20 cellular contexts compared by ENCODE assay signal in the genomic region with DNA sequence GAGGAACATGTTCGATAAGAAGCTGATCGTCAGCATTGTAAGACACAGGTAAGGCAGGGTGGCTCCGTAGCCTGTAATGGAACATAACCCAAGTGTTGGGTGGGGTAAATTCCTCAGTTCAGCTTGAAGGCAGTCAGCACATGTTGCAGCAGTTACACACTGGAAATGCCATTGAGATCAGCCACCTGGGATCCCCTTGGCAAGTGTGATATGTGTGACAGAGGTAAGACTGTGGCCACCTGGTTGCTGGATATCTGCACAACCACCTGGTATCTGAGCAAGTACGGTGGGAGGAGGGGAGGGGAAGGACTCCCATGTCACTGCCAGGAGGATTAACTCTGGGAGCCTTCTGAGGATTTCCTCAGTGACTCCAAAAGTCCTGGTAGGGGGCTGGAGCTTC.
DNase-seq lines count a peak whose midpoint lies in the region; ATAC-seq and TF ChIP-seq lines count a peak whose summit lies in the region.
"Had no signal": no experiment of that assay in that cellular context is flagged by ENCODE, and none has a peak within 500 bp of the region (broad histone marks: within the 10 kb centered on the region; RNA-seq: fewer than 3 reads in every experiment).

No MANE protein-coding gene starts in this region.

- H3K4me3 ChIP-seq in GM23338: no peak overlapping the region
- H3K4me3 ChIP-seq in epithelial cell of esophagus (ENCODE audit: low read length): no peak overlapping the region
- H3K4me3 ChIP-seq in trophoblast cell (ENCODE audit: low read depth, low read length): no peak overlapping the region
- H3K4me3 ChIP-seq in suprapubic skin: no peak overlapping the region

- H3K4me3 Mint-ChIP-seq in GM23338: no peak overlapping the region
- H3K4me3 Mint-ChIP-seq: CD8-positive, alpha-beta T cell; H9; HFFc6 had no signal

- no peak for DNase-seq in GM23338 (ENCODE audit: low spot score)
- peak; percentile 58 for DNase-seq in NCI-H82 (lab: John Stamatoyannopoulos, UW)
- peak; percentile 34 for DNase-seq in epithelial cell of esophagus (ENCODE audit: low read depth)
- DNase-seq in trophoblast cell: peak; percentile 19 to 52
- no peak for DNase-seq in NCI-H510A (lab: John Stamatoyannopoulos, UW)
- DNase-seq in germinal center (ENCODE audit: low spot score): no peak
- DNase-seq in suprapubic skin (ENCODE audit: low spot score in 2 of 2): no peak
- DNase-seq in SKM-1 treated with dmso at 0.1 percent for 144 hours (lab: John Stamatoyannopoulos, UW; ENCODE audit: unreplicated experiment): no peak
- DNase-seq: AML-193; C1 segment of cervical spinal cord; CD8-positive, alpha-beta T cell; H9; HFFc6; Kasumi-1; NCI-H1417; NCI-H187; NCI-H2227 treated with DMSO at 0.1 percent for 48 hours; NCI-H524; NCI-H774; Right ventricle myocardium superior had no signal

- H3K18ac ChIP-seq in trophoblast cell (ENCODE audit: low read length): no peak overlapping the region

- H3K4me1 ChIP-seq in GM23338 (ENCODE audit: insufficient read depth): no peaks in the 10 kb centered on the region; the same call in 1 of the 2 replicates
- H3K4me1 ChIP-seq in trophoblast cell (ENCODE audit: control insufficient read depth in 1 of 2, insufficient read depth in 2 of 2, low read length in 2 of 2): no peaks in the 10 kb centered on the region
- no peaks in the 10 kb centered on the region for H3K4me1 ChIP-seq in suprapubic skin

- no peak overlapping the region for H3K27ac ChIP-seq in GM23338 (ENCODE audit: low read depth)
- no peak overlapping the region for H3K27ac ChIP-seq in trophoblast cell (ENCODE audit: low read depth, low read length)
- H3K27ac ChIP-seq in suprapubic skin: no peak overlapping the region

- no peak overlapping the region for H2BK5ac ChIP-seq in trophoblast cell (ENCODE audit: low read depth, low read length, poor library complexity)

- no peaks in the 10 kb centered on the region; the same call in 1 of the 3 replicates for H3K9me3 Mint-ChIP-seq in GM23338

- H3K36me3 Mint-ChIP-seq in GM23338 (ENCODE audit: low read depth): no peaks in the 10 kb centered on the region
- H3K36me3 Mint-ChIP-seq: CD8-positive, alpha-beta T cell had no signal

- H3K36me3 ChIP-seq in GM23338 (ENCODE audit: insufficient read depth) (no peaks in the 10 kb centered on the region), trophoblast cell (ENCODE audit: control insufficient read depth in 1 of 2, insufficient read depth in 2 of 2, low read length in 2 of 2) (no peaks in the 10 kb centered on the region), suprapubic skin (no peaks in the 10 kb centered on the region)

- no peak overlapping the region for H2BK12ac ChIP-seq in trophoblast cell (ENCODE audit: low read length)

- H2AFZ ChIP-seq in GM23338 (peak overlapping the region; percentile 83; the same call in 1 of the 2 replicates), trophoblast cell (ENCODE audit: insufficient read depth, low read length, poor library complexity) (no peak overlapping the region)

- no peaks in the 10 kb centered on the region for H4K20me1 ChIP-seq in GM23338 (replicated peaks; ENCODE audit: insufficient read depth)

- no peak for TF ChIP-seq EP300 in suprapubic skin (IDR thresholded peaks at IDR 0.05)

- WGBS in trophoblast cell (ENCODE audit: extremely low coverage, insufficient coverage, insufficient read length): no CpG with 5 or more reads among the region's 4 CpGs
- 58% methylated on average over 3 of the region's 4 CpGs for WGBS in suprapubic skin

- no peak overlapping the region for H2BK120ac ChIP-seq in trophoblast cell (ENCODE audit: insufficient read depth, low read length, poor library complexity)

- H4K91ac ChIP-seq in trophoblast cell (ENCODE audit: low read depth, low read length): no peak overlapping the region

- no peaks in the 10 kb centered on the region for H3K9me2 ChIP-seq in GM23338 (ENCODE audit: insufficient read depth)

- no peak overlapping the region for H3K9ac ChIP-seq in trophoblast cell (ENCODE audit: low read length)

- H3F3A ChIP-seq in GM23338 (replicated peaks; ENCODE audit: low read depth): no peaks in the 10 kb centered on the region

- no peaks in the 10 kb centered on the region for H3K27me3 ChIP-seq in GM23338 (ENCODE audit: insufficient read depth)
- H3K27me3 ChIP-seq in trophoblast cell (ENCODE audit: insufficient read depth, low read length): no peaks in the 10 kb centered on the region
- no peaks in the 10 kb centered on the region for H3K27me3 ChIP-seq in suprapubic skin

- H3K23ac ChIP-seq in trophoblast cell (ENCODE audit: low read length): no peak overlapping the region

- no peaks in the 10 kb centered on the region for H3K27me3 Mint-ChIP-seq in GM23338 (ENCODE audit: insufficient read depth, low read depth, poor library complexity)

- no peak overlapping the region for H3K4me2 ChIP-seq in GM23338
- H3K4me2 ChIP-seq in trophoblast cell (ENCODE audit: low read length): no peak overlapping the region

- no peak overlapping the region for H4K12ac ChIP-seq in trophoblast cell (ENCODE audit: low read depth, low read length)

- H3K4me1 Mint-ChIP-seq in GM23338: no peaks in the 10 kb centered on the region; the same call in 2 of the 3 replicates

- H3K27ac Mint-ChIP-seq in GM23338: no peak overlapping the region
- H3K27ac Mint-ChIP-seq: CD8-positive, alpha-beta T cell; H9; HFFc6 had no signal

- no peak for TF ChIP-seq CTCF in GM23338 (conservative IDR thresholded peaks at IDR 0.05; ENCODE audit: low read depth in 2 of 2)
- no peak for TF ChIP-seq CTCF in epithelial cell of esophagus (IDR thresholded peaks at IDR 0.05; ENCODE audit: insufficient read depth, low read depth, low read length, missing control alignments)
- no peak for TF ChIP-seq CTCF in suprapubic skin (IDR thresholded peaks at IDR 0.05)

- H3K79me1 ChIP-seq in trophoblast cell (ENCODE audit: low read length): no peaks in the 10 kb centered on the region

- no peak overlapping the region for H3K14ac ChIP-seq in trophoblast cell (ENCODE audit: low read length)

- no peak overlapping the region for H2AK5ac ChIP-seq in trophoblast cell (ENCODE audit: low read length)

- peak; percentile 37 for ATAC-seq in GM23338
- ATAC-seq: CD8-positive, alpha-beta T cell had no signal

- H4K8ac ChIP-seq in trophoblast cell (ENCODE audit: low read depth, low read length): no peak overlapping the region

- no peak overlapping the region for H3K4ac ChIP-seq in trophoblast cell (ENCODE audit: low read depth, low read length)

- peaks cover 6% of the 10 kb centered on the region for H3K9me3 ChIP-seq in trophoblast cell (ENCODE audit: insufficient read depth, low read depth, low read length)
- H3K9me3 ChIP-seq in suprapubic skin: peaks cover 4% of the 10 kb centered on the region

- H3K79me2 ChIP-seq in GM23338 (replicated peaks; ENCODE audit: insufficient read depth) (no peaks in the 10 kb centered on the region), trophoblast cell (ENCODE audit: control insufficient read depth, insufficient read depth, low read length, poor library complexity) (no peaks in the 10 kb centered on the region)

- TF ChIP-seq POLR2A in suprapubic skin (IDR thresholded peaks at IDR 0.05): no peak

TF ChIP-seq in GM23338, 12 proteins besides CTCF, POLR2A, EP300 and RAD21 (continues in another document):
- no peak for TF ChIP-seq NANOG (IDR thresholded peaks at IDR 0.05; ENCODE audit: borderline replicate concordance)

Comparison
In these comparisons a context has a peak if more than half of its experiments do, and no peak if none do; other contexts are left out.
1. DNase-seq: peak in NCI-H82 (single experiment), epithelial cell of esophagus (single experiment) and trophoblast cell (2 of 2); none in GM23338 (single experiment), NCI-H510A (single experiment), germinal center (single experiment), suprapubic skin (0 of 2) and SKM-1 treated with dmso at 0.1 percent for 144 hours (single experiment).